Comparison of ENCODE assay signal across 12 cellular contexts in the genomic region with DNA sequence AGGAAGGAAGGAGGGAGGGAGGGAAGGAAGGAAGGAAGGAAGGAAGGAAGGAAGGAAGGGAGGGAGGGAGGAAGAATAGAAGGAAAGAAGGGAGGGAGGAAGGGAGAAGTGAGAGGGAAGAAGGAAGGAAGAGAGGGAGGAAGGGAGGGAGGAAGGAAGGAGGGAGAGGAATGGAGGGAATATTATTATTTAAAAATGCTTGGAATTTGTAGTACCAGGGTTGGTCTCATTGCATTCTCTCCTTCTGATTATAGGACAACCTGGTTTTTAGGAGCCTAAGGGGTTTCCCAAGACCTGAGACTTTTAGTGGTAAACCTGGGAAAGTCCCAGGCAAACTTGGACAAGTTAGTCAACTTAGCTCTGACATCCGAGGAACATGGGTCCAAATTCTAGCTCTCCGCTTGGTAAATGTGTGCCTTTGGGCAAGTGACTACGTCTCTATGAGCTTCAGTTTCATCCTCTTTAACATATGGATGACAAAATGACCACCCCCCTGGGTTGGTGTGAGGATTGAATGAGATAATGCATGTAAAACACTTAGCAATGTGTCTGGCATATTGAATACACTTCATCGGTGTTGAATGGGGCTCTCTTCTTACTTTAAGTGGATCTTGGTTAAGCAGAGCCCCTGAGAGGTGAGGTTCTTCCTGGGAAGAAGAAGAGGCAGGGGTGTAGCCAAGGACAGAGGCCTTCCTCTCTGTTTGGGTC.
A peak's percentile ranks its signal among the peaks of the same experiment; 100 is the strongest.
DNase-seq lines count a peak whose midpoint lies in the region; ATAC-seq and TF ChIP-seq lines count a peak whose summit lies in the region.
"Had no signal": no experiment of that assay in that cellular context is flagged by ENCODE, and none has a peak within 500 bp of the region (broad histone marks: within the 10 kb centered on the region; RNA-seq: fewer than 3 reads in every experiment).

No MANE protein-coding gene starts in this region.

- no peaks in the 10 kb centered on the region for H3K36me3 ChIP-seq in fibroblast of lung (ENCODE audit: control insufficient read depth, insufficient read depth, low read length)

- TF ChIP-seq CTCF in fibroblast of lung (conservative IDR thresholded peaks at IDR 0.05 in 1 of 2, IDR thresholded peaks at IDR 0.05 in 1 of 2; ENCODE audit: low read depth in 1 of 2, low read length in 2 of 2) = no peak

- DNase-seq in Daoy (ENCODE audit: low read depth) (peak; percentile 44), fibroblast of lung (ENCODE audit: low read depth in 2 of 2) (no peak), NCI-H1930 (lab: John Stamatoyannopoulos, UW) (no peak), HK-2 (ENCODE audit: unreplicated experiment) (no peak), NCI-H1092 (lab: John Stamatoyannopoulos, UW) (no peak)
- DNase-seq: activated CD4-positive, alpha-beta T cell treated with anti-CD3 and anti-CD28 coated beads for 48 hours; amniotic stem cell; NCI-H1417 treated with DMSO at 0.1 percent for 48 hours had no signal

- no peak overlapping the region for H3K4me2 ChIP-seq in fibroblast of lung (ENCODE audit: extremely low read depth, insufficient read depth, low read length)

- H3K4me3 ChIP-seq in fibroblast of lung (replicated peaks in 1 of 4; ENCODE audit: control extremely low read depth in 1 of 4, insufficient read depth in 1 of 4, low read depth in 3 of 4, low read length in 4 of 4) = no peak overlapping the region

- no peaks in the 10 kb centered on the region for H3K9me3 ChIP-seq in fibroblast of lung (ENCODE audit: control insufficient read depth, insufficient read depth, low read depth, low read length)

- H4K20me1 ChIP-seq in fibroblast of lung (ENCODE audit: control insufficient read depth, extremely low read depth, insufficient read depth, low read length) = no peaks in the 10 kb centered on the region

- H3K4me1 ChIP-seq in fibroblast of lung (ENCODE audit: control insufficient read depth, extremely low read depth, insufficient read depth, low read length) = no peaks in the 10 kb centered on the region

- no peak overlapping the region for H3K9ac ChIP-seq in fibroblast of lung (ENCODE audit: insufficient read depth, low read length)

- no peaks in the 10 kb centered on the region for H3K27me3 ChIP-seq in fibroblast of lung (ENCODE audit: control insufficient read depth, insufficient read depth, low read length)

- no peaks in the 10 kb centered on the region for H3K79me2 ChIP-seq in fibroblast of lung (ENCODE audit: control insufficient read depth, insufficient read depth, low read length)

- no peak overlapping the region for H3K27ac ChIP-seq in fibroblast of lung (ENCODE audit: insufficient read depth, low read length)
- H3K27ac ChIP-seq: C4-2B had no signal

- H2AFZ ChIP-seq in fibroblast of lung (ENCODE audit: low read length) = peak overlapping the region; percentile 62

- ATAC-seq in GM21423 (IDR thresholded peaks at IDR 0.05; ENCODE audit: unreplicated experiment) (peak; percentile 12), HG03571 (IDR thresholded peaks at IDR 0.05; ENCODE audit: unreplicated experiment) (peak; percentile 30), HG03354 (IDR thresholded peaks at IDR 0.05; ENCODE audit: poor library complexity, severe bottlenecking, unreplicated experiment) (no peak)
